ENCODE assay signal across 8 cellular contexts in the genomic region with DNA sequence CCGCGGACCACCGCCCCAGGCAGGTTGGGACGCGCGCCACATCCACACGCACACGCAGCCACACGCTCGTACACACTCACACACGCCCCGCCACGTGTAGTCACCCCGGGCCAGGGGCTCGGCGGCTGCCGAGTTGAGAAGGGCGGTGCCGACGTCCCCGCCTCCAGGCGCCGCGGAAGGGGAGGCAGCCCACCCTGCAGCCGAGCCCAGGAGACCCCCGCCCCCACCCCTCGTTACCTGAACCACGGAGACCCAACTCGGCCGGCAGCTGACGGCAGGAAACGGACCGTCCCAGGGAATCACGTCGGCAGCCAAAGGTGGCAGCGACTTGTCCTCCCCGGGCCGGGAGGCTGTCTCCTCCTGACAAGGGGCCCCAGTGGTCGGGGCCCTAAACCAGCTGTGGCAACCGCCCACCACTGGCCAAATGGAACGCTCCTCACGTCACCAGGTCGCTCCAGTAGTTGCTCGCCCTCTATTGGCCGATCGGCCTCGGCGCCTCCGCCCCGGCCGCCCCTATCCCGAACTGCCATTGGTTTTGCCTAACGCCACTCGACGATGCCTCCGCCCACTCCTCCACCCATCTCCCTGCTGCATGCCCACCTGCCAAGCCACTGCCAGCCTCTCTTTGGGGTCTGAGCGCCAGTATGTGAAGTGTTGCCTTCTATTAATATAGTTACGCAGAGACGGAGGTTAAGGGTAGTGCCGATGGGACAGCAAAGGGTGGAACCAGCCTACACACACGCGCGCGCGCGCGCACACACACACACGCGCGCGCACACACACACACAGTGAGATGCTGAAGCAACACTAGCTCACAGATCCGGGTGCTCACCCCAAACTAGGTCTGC. TPM values are rescaled to one million over a fixed set of nuclear protein-coding genes. Genes with fewer than 3 reads are reported as not detected.
DNase-seq lines count a peak whose midpoint lies in the region; ATAC-seq and TF ChIP-seq lines count a peak whose summit lies in the region.

Gene ZDHHC9 (minus strand): TSS at position 428 of the 848 bp plus-strand sequence. CDS start 1,941 bp downstream, outside the sequence.

- CTCF ChIA-PET in activated CD4-positive, alpha-beta memory T cell treated with anti-CD3 and anti-CD28 coated beads, Interleukin-2, amount 10 ng/mL, durations not matched to agents 7 days and 5 days (lab: Charles Lee): interaction anchor here (1.5 kb wide), 1 partner anchor 20 kb away, joined by 3 read pairs; no protein-coding TSS in a partner anchor

- ATAC-seq in GM19438 (IDR thresholded peaks at IDR 0.05; ENCODE audit: low read depth, unreplicated experiment): peak; percentile 97
- peak; percentile 100 for ATAC-seq in HG03571 (IDR thresholded peaks at IDR 0.05; ENCODE audit: unreplicated experiment)

- peak within 1 kb of the TSS; percentile 86 to 91 for H3K4me3 Mint-ChIP-seq in CD14-positive monocyte
- H3K4me3 Mint-ChIP-seq in activated CD4-positive, alpha-beta memory T cell treated with anti-CD3 and anti-CD28 coated beads, Interleukin-2, amount 10 ng/mL, durations not matched to agents 7 days and 5 days: peak within 1 kb of the TSS; percentile 91

- no peak for TF ChIP-seq CTCF in CD14-positive monocyte (IDR thresholded peaks at IDR 0.05)
- no peak for TF ChIP-seq CTCF in lower leg skin (IDR thresholded peaks at IDR 0.05)

- peaks cover 13 to 19% of the 10 kb centered on the region in 2 donors for H3K4me1 ChIP-seq in duodenal mucosa (ENCODE audit: control insufficient read depth in 1 of 2, insufficient read depth in 2 of 2, low read length in 2 of 2)

- intact Hi-C loops in CD14-positive monocyte (cut with micrococcal nuclease): loop anchor here in 1 of 2 donors (10.0 kb wide), 1 partner anchor 61 kb away; the partner anchor contains the start of gene UTP14A
- intact Hi-C loops in lower leg skin (cut with DNase I; ENCODE audit: low total_unique reads): no loop called here

- H3K4me3 ChIP-seq in duodenal mucosa (ENCODE audit: low read depth in 1 of 2, low read length in 2 of 2): peak within 1 kb of the TSS; percentile 83 to 88
- H3K4me3 ChIP-seq in lower leg skin (ENCODE audit: low read depth, poor library complexity, severe bottlenecking): peak within 1 kb of the TSS; percentile 52

- DNase-seq in CD14-positive monocyte (ENCODE audit: low spot score) (peak; percentile 74), NCI-H82 (lab: John Stamatoyannopoulos, UW) (peak; percentile 94), lower leg skin (ENCODE audit: low spot score in 2 of 2) (peak; percentile 84 to 98)
- DNase-seq in activated CD4-positive, alpha-beta memory T cell treated with anti-CD3 and anti-CD28 coated beads, Interleukin-2, amount 10 ng/mL, durations not matched to agents 7 days and 5 days: peak; percentile 87
- peak; percentile 76 to 87 for DNase-seq in stimulated activated CD4-positive, alpha-beta T cell treated with anti-CD3 and anti-CD28 coated beads, Interleukin-4, amount 100 ng/mL, for 4 hours

- POLR2A ChIA-PET in activated CD4-positive, alpha-beta memory T cell treated with anti-CD3 and anti-CD28 coated beads, Interleukin-2, amount 10 ng/mL, durations not matched to agents 7 days and 5 days (lab: Charles Lee): interaction anchor here (0.9 kb wide), 1 partner anchor 167 kb away, joined by 3 read pairs; no protein-coding TSS in a partner anchor

- H3K27ac ChIP-seq in duodenal mucosa (ENCODE audit: low read depth, low read length): peak within 1 kb of the TSS; percentile 62

- peak within 1 kb of the TSS in 6 of 7 donors; percentile 65 to 88 (median 82) for H3K27ac Mint-ChIP-seq in CD14-positive monocyte
- peak within 1 kb of the TSS; percentile 71 for H3K27ac Mint-ChIP-seq in activated CD4-positive, alpha-beta memory T cell treated with anti-CD3 and anti-CD28 coated beads, Interleukin-2, amount 10 ng/mL, durations not matched to agents 7 days and 5 days

- peaks cover 0 to 12% of the 10 kb centered on the region in 2 donors for H3K36me3 ChIP-seq in duodenal mucosa (ENCODE audit: control insufficient read depth in 1 of 2, insufficient read depth in 2 of 2, low read length in 2 of 2)

- H3K9me3 ChIP-seq in duodenal mucosa (ENCODE audit: control insufficient read depth in 1 of 2, low read length in 2 of 2): no peaks in the 10 kb centered on the region

- peaks cover 0 to 2% of the 10 kb centered on the region in 2 donors for H3K36me3 Mint-ChIP-seq in CD14-positive monocyte
- peaks cover 4% of the 10 kb centered on the region for H3K36me3 Mint-ChIP-seq in activated CD4-positive, alpha-beta memory T cell treated with anti-CD3 and anti-CD28 coated beads, Interleukin-2, amount 10 ng/mL, durations not matched to agents 7 days and 5 days (ENCODE audit: low read depth)

- H3K9me3 Mint-ChIP-seq in CD14-positive monocyte: peaks cover 0 to 2% (median 0%) of the 10 kb centered on the region in 7 donors
- H3K9me3 Mint-ChIP-seq in activated CD4-positive, alpha-beta memory T cell treated with anti-CD3 and anti-CD28 coated beads, Interleukin-2, amount 10 ng/mL, durations not matched to agents 7 days and 5 days: no peaks in the 10 kb centered on the region

- no peak for TF ChIP-seq POLR2A in lower leg skin (IDR thresholded peaks at IDR 0.05)

- peaks cover 4 to 8% (median 5%) of the 10 kb centered on the region in 3 donors for H3K27me3 Mint-ChIP-seq in CD14-positive monocyte (ENCODE audit: low read depth in 3 of 3)
- peaks cover 8% of the 10 kb centered on the region for H3K27me3 Mint-ChIP-seq in activated CD4-positive, alpha-beta memory T cell treated with anti-CD3 and anti-CD28 coated beads, Interleukin-2, amount 10 ng/mL, durations not matched to agents 7 days and 5 days

- H3K4me1 Mint-ChIP-seq in CD14-positive monocyte: peaks cover 15% of the 10 kb centered on the region
- peaks cover 19% of the 10 kb centered on the region for H3K4me1 Mint-ChIP-seq in activated CD4-positive, alpha-beta memory T cell treated with anti-CD3 and anti-CD28 coated beads, Interleukin-2, amount 10 ng/mL, durations not matched to agents 7 days and 5 days

- H3K27me3 ChIP-seq in duodenal mucosa (ENCODE audit: control insufficient read depth in 1 of 2, insufficient read depth in 2 of 2, low read length in 2 of 2): no peaks in the 10 kb centered on the region

- H3K9ac ChIP-seq in duodenal mucosa (ENCODE audit: low read depth in 1 of 2, low read length in 2 of 2): peak within 1 kb of the TSS; percentile 54 to 59

- 0 to 45% methylated on average over 11 to 58 of the region's 72 CpGs for WGBS in lower leg skin, 2 donors

RNA-seq across cellular contexts. Expression of gene ZDHHC9, which starts in this region (rescaled TPM):
- 1 to 10 TPM; 2.7 to 2.8 TPM for polyA plus RNA-seq in CD14-positive monocyte
- total RNA-seq in activated CD4-positive, alpha-beta memory T cell treated with anti-CD3 and anti-CD28 coated beads, Interleukin-2, amount 10 ng/mL, durations not matched to agents 7 days and 5 days: 1 to 10 TPM; 5.8 to 7.5 TPM
- 10 to 100 TPM; 23.8 to 58.0 (median 40.1) TPM for total RNA-seq in lower leg skin

Comparison
In these comparisons a context has a peak if more than half of its experiments do, and no peak if none do; other contexts are left out.
1. Peak in every context shown above with its lines: DNase-seq, ATAC-seq, H3K4me3 ChIP-seq and H3K27ac ChIP-seq.